8 cellular contexts compared by ENCODE assay signal in genomic region chr17:10119203-10120112, GRCh38.
DNase-seq lines count a peak whose midpoint lies in the region; ATAC-seq and FAIRE-seq lines count a peak whose summit lies in the region.

No MANE protein-coding gene starts in this region.

- peak; percentile 23 for DNase-seq in NAMALWA (ENCODE audit: low spot score)
- peak; percentile 19 for DNase-seq in renal cortical epithelial cell (ENCODE audit: low read depth)
- no peak for DNase-seq in RCC 7860 (ENCODE audit: low spot score)
- DNase-seq in activated CD4-positive, alpha-beta T cell treated with anti-CD3 and anti-CD28 coated beads, Interleukin-2, amount 50 U/mL, for 1 hour = no peak
- no peak for DNase-seq in OCI-M1 (lab: John Stamatoyannopoulos, UW)

- peak; percentile 42 for ATAC-seq in GM18498 (IDR thresholded peaks at IDR 0.05; ENCODE audit: unreplicated experiment)
- ATAC-seq in esophagus mucosa = peak; percentile 96
- no peak for ATAC-seq in HG03521 (IDR thresholded peaks at IDR 0.05; ENCODE audit: unreplicated experiment)

- FAIRE-seq in RCC 7860 (lab: Jason Lieb, UNC) = no peak

Comparison
In these comparisons a context has a peak if more than half of its experiments do, and no peak if none do; other contexts are left out.
1. DNase-seq: peak in NAMALWA (single experiment) and renal cortical epithelial cell (single experiment); none in RCC 7860 (single experiment), activated CD4-positive, alpha-beta T cell treated with anti-CD3 and anti-CD28 coated beads, Interleukin-2, amount 50 U/mL, for 1 hour (single experiment) and OCI-M1 (single experiment).